Comparison of ENCODE assay signal across 1 cellular context in genomic region chr4:38223801-38224236, GRCh38.
TF ChIP-seq lines count a peak whose summit lies in the region.

No MANE protein-coding gene starts in this region.

TF ChIP-seq in HepG2, 621 proteins besides CTCF, POLR2A, EP300 and RAD21 (continued from another document and continues in another):
- TF ChIP-seq ZNF296 (CRISPR knock-in tag; conservative IDR thresholded peaks at IDR 0.05) (no peak), MATR3 (CRISPR knock-in tag; IDR thresholded peaks at IDR 0.05) (no peak), HMG20B (CRISPR knock-in tag; conservative IDR thresholded peaks at IDR 0.05) (no peak), NCOR1 (IDR thresholded peaks at IDR 0.05; ENCODE audit: borderline replicate concordance, low read length) (peak; percentile 58; the same call in 1 of the 2 replicates), ISL2 (CRISPR knock-in tag; IDR thresholded peaks at IDR 0.05) (peak; percentile 62), KLF15 (CRISPR knock-in tag; IDR thresholded peaks at IDR 0.05; ENCODE audit: borderline replicate concordance) (no peak), KAT8 (CRISPR knock-in tag; IDR thresholded peaks at IDR 0.05) (peak; percentile 12; the same call in 1 of the 2 replicates), ATF5 (CRISPR knock-in tag; IDR thresholded peaks at IDR 0.05; ENCODE audit: low read depth) (no peak), NKX3-1 (CRISPR knock-in tag; IDR thresholded peaks at IDR 0.05) (no peak), ELF1 (CRISPR knock-in tag; IDR thresholded peaks at IDR 0.05) (peak; percentile 39), KDM4B (CRISPR knock-in tag; IDR thresholded peaks at IDR 0.05) (no peak), ZNF552 (CRISPR knock-in tag; IDR thresholded peaks at IDR 0.05; ENCODE audit: borderline replicate concordance) (no peak), STAT6 (CRISPR knock-in tag; IDR thresholded peaks at IDR 0.05; ENCODE audit: borderline replicate concordance) (no peak), PRMT3 (CRISPR knock-in tag; IDR thresholded peaks at IDR 0.05; ENCODE audit: borderline replicate concordance, low read depth) (no peak), SATB2 (CRISPR knock-in tag; IDR thresholded peaks at IDR 0.05) (0 out of 2 replicates have a peak, but pooled peaks have one; percentile 46), FOXO1 (CRISPR knock-in tag; IDR thresholded peaks at IDR 0.05) (peak; percentile 45; the same call in 1 of the 2 replicates), IRX3 (CRISPR knock-in tag; IDR thresholded peaks at IDR 0.05; ENCODE audit: borderline replicate concordance, low read depth) (no peak), GATAD2A (CRISPR knock-in tag; IDR thresholded peaks at IDR 0.05) (peak; percentile 74), PRDM4 (CRISPR knock-in tag; IDR thresholded peaks at IDR 0.05; ENCODE audit: borderline replicate concordance) (no peak), ZNF713 (CRISPR knock-in tag; IDR thresholded peaks at IDR 0.05) (no peak), TGIF2 (CRISPR knock-in tag; IDR thresholded peaks at IDR 0.05) (no peak; the same call in 1 of the 2 replicates), SOX6 (IDR thresholded peaks at IDR 0.05) (no peak), SOX6 (CRISPR knock-in tag; IDR thresholded peaks at IDR 0.05) (peak; percentile 82), NRL (CRISPR knock-in tag; IDR thresholded peaks at IDR 0.05; ENCODE audit: borderline replicate concordance) (no peak), ZNF891 (CRISPR knock-in tag; IDR thresholded peaks at IDR 0.05) (no peak), ZNF724P (CRISPR knock-in tag; IDR thresholded peaks at IDR 0.05; ENCODE audit: borderline replicate concordance) (no peak), MTA1 (CRISPR knock-in tag; IDR thresholded peaks at IDR 0.05; ENCODE audit: borderline replicate concordance) (no peak), SMARCC2 (IDR thresholded peaks at IDR 0.05) (no peak), KLF9 (CRISPR knock-in tag; IDR thresholded peaks at IDR 0.05; ENCODE audit: low read depth) (no peak), ZNF704 (CRISPR knock-in tag; IDR thresholded peaks at IDR 0.05; ENCODE audit: borderline replicate concordance) (no peak), BRF2 (CRISPR knock-in tag; IDR thresholded peaks at IDR 0.05) (no peak), MAFG (CRISPR knock-in tag; IDR thresholded peaks at IDR 0.05) (no peak), CREBL2 (CRISPR knock-in tag; IDR thresholded peaks at IDR 0.05; ENCODE audit: borderline replicate concordance) (no peak), ZNF138 (CRISPR knock-in tag; IDR thresholded peaks at IDR 0.05; ENCODE audit: low read depth) (no peak), NCOA2 (CRISPR knock-in tag; IDR thresholded peaks at IDR 0.05) (peak; percentile 79)
- TF ChIP-seq, protein P1, sequence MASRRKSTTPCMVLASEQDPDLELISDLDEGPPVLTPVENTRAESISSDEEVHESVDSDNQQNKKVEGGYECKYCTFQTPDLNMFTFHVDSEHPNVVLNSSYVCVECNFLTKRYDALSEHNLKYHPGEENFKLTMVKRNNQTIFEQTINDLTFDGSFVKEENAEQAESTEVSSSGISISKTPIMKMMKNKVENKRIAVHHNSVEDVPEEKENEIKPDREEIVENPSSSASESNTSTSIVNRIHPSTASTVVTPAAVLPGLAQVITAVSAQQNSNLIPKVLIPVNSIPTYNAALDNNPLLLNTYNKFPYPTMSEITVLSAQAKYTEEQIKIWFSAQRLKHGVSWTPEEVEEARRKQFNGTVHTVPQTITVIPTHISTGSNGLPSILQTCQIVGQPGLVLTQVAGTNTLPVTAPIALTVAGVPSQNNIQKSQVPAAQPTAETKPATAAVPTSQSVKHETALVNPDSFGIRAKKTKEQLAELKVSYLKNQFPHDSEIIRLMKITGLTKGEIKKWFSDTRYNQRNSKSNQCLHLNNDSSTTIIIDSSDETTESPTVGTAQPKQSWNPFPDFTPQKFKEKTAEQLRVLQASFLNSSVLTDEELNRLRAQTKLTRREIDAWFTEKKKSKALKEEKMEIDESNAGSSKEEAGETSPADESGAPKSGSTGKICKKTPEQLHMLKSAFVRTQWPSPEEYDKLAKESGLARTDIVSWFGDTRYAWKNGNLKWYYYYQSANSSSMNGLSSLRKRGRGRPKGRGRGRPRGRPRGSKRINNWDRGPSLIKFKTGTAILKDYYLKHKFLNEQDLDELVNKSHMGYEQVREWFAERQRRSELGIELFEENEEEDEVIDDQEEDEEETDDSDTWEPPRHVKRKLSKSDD (CRISPR knock-in tag; IDR thresholded peaks at IDR 0.05; ENCODE audit: low read depth), result 0 out of 2 replicates have a peak, but pooled peaks have one; percentile 31
- TF ChIP-seq, protein P2, sequence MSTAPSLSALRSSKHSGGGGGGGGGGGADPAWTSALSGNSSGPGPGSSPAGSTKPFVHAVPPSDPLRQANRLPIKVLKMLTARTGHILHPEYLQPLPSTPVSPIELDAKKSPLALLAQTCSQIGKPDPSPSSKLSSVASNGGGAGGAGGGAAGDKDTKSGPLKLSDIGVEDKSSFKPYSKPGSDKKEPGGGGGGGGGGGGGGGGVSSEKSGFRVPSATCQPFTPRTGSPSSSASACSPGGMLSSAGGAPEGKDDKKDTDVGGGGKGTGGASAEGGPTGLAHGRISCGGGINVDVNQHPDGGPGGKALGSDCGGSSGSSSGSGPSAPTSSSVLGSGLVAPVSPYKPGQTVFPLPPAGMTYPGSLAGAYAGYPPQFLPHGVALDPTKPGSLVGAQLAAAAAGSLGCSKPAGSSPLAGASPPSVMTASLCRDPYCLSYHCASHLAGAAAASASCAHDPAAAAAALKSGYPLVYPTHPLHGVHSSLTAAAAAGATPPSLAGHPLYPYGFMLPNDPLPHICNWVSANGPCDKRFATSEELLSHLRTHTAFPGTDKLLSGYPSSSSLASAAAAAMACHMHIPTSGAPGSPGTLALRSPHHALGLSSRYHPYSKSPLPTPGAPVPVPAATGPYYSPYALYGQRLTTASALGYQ (CRISPR knock-in tag; IDR thresholded peaks at IDR 0.05), result 0 out of 2 replicates have a peak, but pooled peaks have one; percentile 39
- TF ChIP-seq, protein P3, sequence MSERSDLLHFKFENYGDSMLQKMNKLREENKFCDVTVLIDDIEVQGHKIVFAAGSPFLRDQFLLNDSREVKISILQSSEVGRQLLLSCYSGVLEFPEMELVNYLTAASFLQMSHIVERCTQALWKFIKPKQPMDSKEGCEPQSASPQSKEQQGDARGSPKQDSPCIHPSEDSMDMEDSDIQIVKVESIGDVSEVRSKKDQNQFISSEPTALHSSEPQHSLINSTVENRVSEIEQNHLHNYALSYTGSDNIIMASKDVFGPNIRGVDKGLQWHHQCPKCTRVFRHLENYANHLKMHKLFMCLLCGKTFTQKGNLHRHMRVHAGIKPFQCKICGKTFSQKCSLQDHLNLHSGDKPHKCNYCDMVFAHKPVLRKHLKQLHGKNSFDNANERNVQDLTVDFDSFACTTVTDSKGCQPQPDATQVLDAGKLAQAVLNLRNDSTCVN (CRISPR knock-in tag; IDR thresholded peaks at IDR 0.05; ENCODE audit: borderline replicate concordance), result 0 out of 2 replicates have a peak, but pooled peaks have one; percentile 51
- TF ChIP-seq, protein P4, sequence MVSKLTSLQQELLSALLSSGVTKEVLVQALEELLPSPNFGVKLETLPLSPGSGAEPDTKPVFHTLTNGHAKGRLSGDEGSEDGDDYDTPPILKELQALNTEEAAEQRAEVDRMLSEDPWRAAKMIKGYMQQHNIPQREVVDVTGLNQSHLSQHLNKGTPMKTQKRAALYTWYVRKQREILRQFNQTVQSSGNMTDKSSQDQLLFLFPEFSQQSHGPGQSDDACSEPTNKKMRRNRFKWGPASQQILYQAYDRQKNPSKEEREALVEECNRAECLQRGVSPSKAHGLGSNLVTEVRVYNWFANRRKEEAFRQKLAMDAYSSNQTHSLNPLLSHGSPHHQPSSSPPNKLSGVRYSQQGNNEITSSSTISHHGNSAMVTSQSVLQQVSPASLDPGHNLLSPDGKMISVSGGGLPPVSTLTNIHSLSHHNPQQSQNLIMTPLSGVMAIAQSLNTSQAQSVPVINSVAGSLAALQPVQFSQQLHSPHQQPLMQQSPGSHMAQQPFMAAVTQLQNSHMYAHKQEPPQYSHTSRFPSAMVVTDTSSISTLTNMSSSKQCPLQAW (CRISPR knock-in tag; IDR thresholded peaks at IDR 0.05), result peak; percentile 85
- TF ChIP-seq, protein P5, sequence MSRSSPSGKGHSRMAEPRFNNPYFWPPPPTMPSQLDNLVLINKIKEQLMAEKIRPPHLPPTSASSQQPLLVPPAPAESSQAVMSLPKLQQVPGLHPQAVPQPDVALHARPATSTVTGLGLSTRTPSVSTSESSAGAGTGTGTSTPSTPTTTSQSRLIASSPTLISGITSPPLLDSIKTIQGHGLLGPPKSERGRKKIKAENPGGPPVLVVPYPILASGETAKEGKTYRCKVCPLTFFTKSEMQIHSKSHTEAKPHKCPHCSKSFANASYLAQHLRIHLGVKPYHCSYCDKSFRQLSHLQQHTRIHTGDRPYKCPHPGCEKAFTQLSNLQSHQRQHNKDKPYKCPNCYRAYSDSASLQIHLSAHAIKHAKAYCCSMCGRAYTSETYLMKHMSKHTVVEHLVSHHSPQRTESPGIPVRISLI (CRISPR knock-in tag; IDR thresholded peaks at IDR 0.05; ENCODE audit: borderline replicate concordance), result no peak; the same call in 1 of the 2 replicates
- TF ChIP-seq, protein P6, sequence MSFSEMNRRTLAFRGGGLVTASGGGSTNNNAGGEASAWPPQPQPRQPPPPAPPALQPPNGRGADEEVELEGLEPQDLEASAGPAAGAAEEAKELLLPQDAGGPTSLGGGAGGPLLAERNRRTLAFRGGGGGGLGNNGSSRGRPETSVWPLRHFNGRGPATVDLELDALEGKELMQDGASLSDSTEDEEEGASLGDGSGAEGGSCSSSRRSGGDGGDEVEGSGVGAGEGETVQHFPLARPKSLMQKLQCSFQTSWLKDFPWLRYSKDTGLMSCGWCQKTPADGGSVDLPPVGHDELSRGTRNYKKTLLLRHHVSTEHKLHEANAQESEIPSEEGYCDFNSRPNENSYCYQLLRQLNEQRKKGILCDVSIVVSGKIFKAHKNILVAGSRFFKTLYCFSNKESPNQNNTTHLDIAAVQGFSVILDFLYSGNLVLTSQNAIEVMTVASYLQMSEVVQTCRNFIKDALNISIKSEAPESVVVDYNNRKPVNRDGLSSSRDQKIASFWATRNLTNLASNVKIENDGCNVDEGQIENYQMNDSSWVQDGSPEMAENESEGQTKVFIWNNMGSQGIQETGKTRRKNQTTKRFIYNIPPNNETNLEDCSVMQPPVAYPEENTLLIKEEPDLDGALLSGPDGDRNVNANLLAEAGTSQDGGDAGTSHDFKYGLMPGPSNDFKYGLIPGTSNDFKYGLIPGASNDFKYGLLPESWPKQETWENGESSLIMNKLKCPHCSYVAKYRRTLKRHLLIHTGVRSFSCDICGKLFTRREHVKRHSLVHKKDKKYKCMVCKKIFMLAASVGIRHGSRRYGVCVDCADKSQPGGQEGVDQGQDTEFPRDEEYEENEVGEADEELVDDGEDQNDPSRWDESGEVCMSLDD (CRISPR knock-in tag; IDR thresholded peaks at IDR 0.05; ENCODE audit: borderline replicate concordance), result 0 out of 2 replicates have a peak, but pooled peaks have one; percentile 50
